1 cellular context compared by ENCODE assay signal in genomic region chr21:38507374-38507942, GRCh38.
TF ChIP-seq lines count a peak whose summit lies in the region.

No MANE protein-coding gene starts in this region.

TF ChIP-seq in GM12878, 131 proteins besides CTCF, POLR2A, EP300 and RAD21:
- no peak for TF ChIP-seq BCL3 (IDR thresholded peaks at IDR 0.05; ENCODE audit: borderline replicate concordance, insufficient read depth, low read depth, low read length, poor library complexity, severe bottlenecking)
- 0 out of 2 replicates have a peak, but pooled peaks have one; percentile 56 for TF ChIP-seq ZNF24 (IDR thresholded peaks at IDR 0.05)
TF ChIP-seq in GM12878: peak in this region for 1.
